Comparison of ENCODE assay signal across 8 cellular contexts in genomic region chr7:42235734-42236133, GRCh38. TPM values are rescaled to one million over a fixed set of nuclear protein-coding genes. Genes with fewer than 3 reads are reported as not detected.
DNase-seq lines count a peak whose midpoint lies in the region; ATAC-seq, FAIRE-seq and TF ChIP-seq lines count a peak whose summit lies in the region.

No MANE protein-coding gene starts in this region.

- H3K4me1 ChIP-seq in CD8-positive, alpha-beta T cell (ENCODE audit: insufficient read depth, low read length) = no peaks in the 10 kb centered on the region
- H3K4me1 ChIP-seq in Panc1 (ENCODE audit: control insufficient read depth, insufficient read depth, low read length) (no peaks in the 10 kb centered on the region), esophagus muscularis mucosa (peaks cover 13 to 62% (median 62%) of the 10 kb centered on the region in 4 donors), ovary (ENCODE audit: insufficient read depth) (peaks cover 1% of the 10 kb centered on the region), small intestine (ENCODE audit: control insufficient read depth in 2 of 2, insufficient read depth in 1 of 2, low read depth in 1 of 2, low read length in 1 of 2) (no peaks in the 10 kb centered on the region)

- no peaks in the 10 kb centered on the region for H3K9me3 ChIP-seq in CD8-positive, alpha-beta T cell (ENCODE audit: low read length)
- H3K9me3 ChIP-seq in Panc1 (ENCODE audit: control insufficient read depth, insufficient read depth, low read depth, low read length) (no peaks in the 10 kb centered on the region), esophagus muscularis mucosa (no peaks in the 10 kb centered on the region), ovary (no peaks in the 10 kb centered on the region), small intestine (ENCODE audit: control insufficient read depth, low read depth) (no peaks in the 10 kb centered on the region)

- no peaks in the 10 kb centered on the region for H3K36me3 ChIP-seq in CD8-positive, alpha-beta T cell (ENCODE audit: insufficient read depth, low read length)
- H3K36me3 ChIP-seq in Panc1 (ENCODE audit: control insufficient read depth, insufficient read depth, low read length) (no peaks in the 10 kb centered on the region), esophagus muscularis mucosa (no peaks in the 10 kb centered on the region), ovary (no peaks in the 10 kb centered on the region), small intestine (ENCODE audit: control insufficient read depth in 2 of 2, insufficient read depth in 2 of 2, low read length in 2 of 2) (no peaks in the 10 kb centered on the region)

- intact Hi-C loops in CD8-positive, alpha-beta T cell (cut with DNase I, micrococcal nuclease) = no loop called here
- intact Hi-C loops in Panc1 (cut with micrococcal nuclease; ENCODE audit: unreplicated experiment) = no loop called here
- intact Hi-C loops in esophagus muscularis mucosa (cut with DNase I) = loop anchor here (5.0 to 10.0 kb wide), 4 partner anchors 259 to 442 kb away; no protein-coding TSS in a partner anchor
- intact Hi-C loops in ovary (cut with DNase I) = loop anchor here in 1 of 4 donors (5.0 kb wide), 2 partner anchors 38 to 293 kb away; no protein-coding TSS in a partner anchor

- FAIRE-seq in small intestine (lab: Jason Lieb, UNC) = no peak

- peaks cover 53% of the 10 kb centered on the region for H3K27me3 Mint-ChIP-seq in CD8-positive, alpha-beta T cell (ENCODE audit: low read depth)

- CTCF ChIA-PET in CD8-positive, alpha-beta T cell (lab: Charles Lee) = no interaction called here
- CTCF ChIA-PET in Panc1 (lab: Charles Lee) = no interaction called here

- ATAC-seq in CD8-positive, alpha-beta T cell = no peak
- ATAC-seq in Panc1 (no peak), GM21825 (IDR thresholded peaks at IDR 0.05; ENCODE audit: unreplicated experiment) (no peak), HG03175 (IDR thresholded peaks at IDR 0.05; ENCODE audit: unreplicated experiment) (no peak), GM18870 (IDR thresholded peaks at IDR 0.05; ENCODE audit: unreplicated experiment) (no peak)

- no peak overlapping the region for H3K4me3 ChIP-seq in CD8-positive, alpha-beta T cell (ENCODE audit: low read depth, low read length)
- peak overlapping the region; percentile 50 to 53 for H3K4me3 ChIP-seq in Panc1 (ENCODE audit: low read depth in 2 of 2, low read length in 2 of 2)
- H3K4me3 ChIP-seq in esophagus muscularis mucosa = peak overlapping the region; percentile 79 to 93 (median 86)
- peak overlapping the region; percentile 64 for H3K4me3 ChIP-seq in ovary
- H3K4me3 ChIP-seq in small intestine (ENCODE audit: low read depth in 1 of 2, low read length in 2 of 2) = peak overlapping the region in 1 of 2 donors; percentile 64

- no peaks in the 10 kb centered on the region for H3K36me3 Mint-ChIP-seq in CD8-positive, alpha-beta T cell

- no peak overlapping the region for H3K27ac ChIP-seq in CD8-positive, alpha-beta T cell (ENCODE audit: low read depth, low read length)
- no peak overlapping the region for H3K27ac ChIP-seq in Panc1 (ENCODE audit: low read length)
- H3K27ac ChIP-seq in esophagus muscularis mucosa (replicated peaks in 1 of 4) = peak overlapping the region; percentile 93 to 95 (median 94)
- H3K27ac ChIP-seq in ovary = peak overlapping the region; percentile 94 to 98
- H3K27ac ChIP-seq in small intestine (ENCODE audit: low read depth in 1 of 2, low read length in 1 of 2) = peak overlapping the region in 1 of 2 donors; percentile 84

- H3K4me3 Mint-ChIP-seq in CD8-positive, alpha-beta T cell = peak overlapping the region; percentile 60

- DNase-seq in CD8-positive, alpha-beta T cell = no peak
- DNase-seq in Panc1 (ENCODE audit: low read depth, low spot score) = no peak
- DNase-seq in esophagus muscularis mucosa (ENCODE audit: extremely low spot score) = no peak
- peak; percentile 27 to 58 (median 52) for DNase-seq in ovary
- no peak for DNase-seq in small intestine

- no peak overlapping the region for H3K27ac Mint-ChIP-seq in CD8-positive, alpha-beta T cell

- 10% methylated on average over 12 of the region's 12 CpGs for whole genome bisulfite sequencing in esophagus muscularis mucosa
- WGBS in ovary, 3 donors = 2 to 5% (median 3%) methylated on average over 12 of the region's 12 CpGs
- WGBS in small intestine, 3 donors = 10 to 11% (median 10%) methylated on average over 12 of the region's 12 CpGs

- no peak for TF ChIP-seq EP300 in esophagus muscularis mucosa (IDR thresholded peaks at IDR 0.05)
- TF ChIP-seq EP300 in ovary (IDR thresholded peaks at IDR 0.05) = no peak

- POLR2A ChIA-PET in CD8-positive, alpha-beta T cell (lab: Charles Lee) = no interaction called here
- POLR2A ChIA-PET in Panc1 (lab: Charles Lee) = no interaction called here

- TF ChIP-seq POLR2A in esophagus muscularis mucosa (IDR thresholded peaks at IDR 0.05; ENCODE audit: low read depth) (no peak), ovary (IDR thresholded peaks at IDR 0.05) (no peak)

- in situ Hi-C loops in Panc1 (cut with HindIII; ENCODE audit: low pct_unique_long_range_greater_than_20kb, low sequenced_read_pairs) = no loop called here

- peaks cover 4% of the 10 kb centered on the region for H3K27me3 ChIP-seq in CD8-positive, alpha-beta T cell (ENCODE audit: insufficient read depth, low read length)
- peaks cover 27% of the 10 kb centered on the region for H3K27me3 ChIP-seq in Panc1 (ENCODE audit: control insufficient read depth, insufficient read depth, low read length)
- H3K27me3 ChIP-seq in esophagus muscularis mucosa = no peaks in the 10 kb centered on the region
- no peaks in the 10 kb centered on the region for H3K27me3 ChIP-seq in ovary
- H3K27me3 ChIP-seq in small intestine (ENCODE audit: control insufficient read depth in 2 of 2, insufficient read depth in 2 of 2, low read length in 2 of 2) = peaks cover 9 to 14% of the 10 kb centered on the region in 2 donors

- TF ChIP-seq CTCF in CD8-positive, alpha-beta T cell (IDR thresholded peaks at IDR 0.05) = no peak
- TF ChIP-seq CTCF in Panc1 (IDR thresholded peaks at IDR 0.05) (no peak), esophagus muscularis mucosa (IDR thresholded peaks at IDR 0.05) (no peak), ovary (IDR thresholded peaks at IDR 0.05) (no peak)

- H3K9me3 Mint-ChIP-seq in CD8-positive, alpha-beta T cell = no peaks in the 10 kb centered on the region

- H3K4me1 Mint-ChIP-seq in CD8-positive, alpha-beta T cell (ENCODE audit: low read depth) = peaks cover 10% of the 10 kb centered on the region

- no TSS peak for BruUV-seq in Panc1 (replicated peaks; lab: Mats Ljungman, UMichigan)

RNA-seq across cellular contexts. Expression of gene GLI3, which starts 1.3 kb away (rescaled TPM):
- under 1 TPM in 1 of 2 experiments, not detected in 1; 0.22 TPM for total RNA-seq in CD8-positive, alpha-beta T cell
- total RNA-seq in Panc1 (2021; ENCODE audit: unreplicated experiment) (3.7 TPM), esophagus muscularis mucosa (10 to 100 TPM; 11.7 to 17.8 (median 13.3) TPM), ovary (10 to 100 TPM; 10.3 to 67.1 (median 54.2) TPM)
- 0.84 TPM for polyA plus RNA-seq in Panc1 (2012; ENCODE audit: insufficient read length)
- polyA plus RNA-seq in ovary (10 to 100 TPM in 1 of 2 donors, 1 to 10 TPM in 1; 9.5 to 18.0 TPM), small intestine (1 to 10 TPM in 1 of 3 donors, under 1 TPM in 1, not detected in 1; 0.54 to 1.8 TPM)

Comparison
In these comparisons a context has a peak if more than half of its experiments do, and no peak if none do; other contexts are left out.
1. DNase-seq: peak in ovary (5 of 5); none in CD8-positive, alpha-beta T cell (0 of 7), Panc1 (single experiment), esophagus muscularis mucosa (single experiment) and small intestine (single experiment).
2. H3K27ac ChIP-seq: peak in esophagus muscularis mucosa (4 of 4) and ovary (2 of 2); none in CD8-positive, alpha-beta T cell (single experiment) and Panc1 (single experiment).